ENCODE assay signal across 16 cellular contexts in the genomic region with DNA sequence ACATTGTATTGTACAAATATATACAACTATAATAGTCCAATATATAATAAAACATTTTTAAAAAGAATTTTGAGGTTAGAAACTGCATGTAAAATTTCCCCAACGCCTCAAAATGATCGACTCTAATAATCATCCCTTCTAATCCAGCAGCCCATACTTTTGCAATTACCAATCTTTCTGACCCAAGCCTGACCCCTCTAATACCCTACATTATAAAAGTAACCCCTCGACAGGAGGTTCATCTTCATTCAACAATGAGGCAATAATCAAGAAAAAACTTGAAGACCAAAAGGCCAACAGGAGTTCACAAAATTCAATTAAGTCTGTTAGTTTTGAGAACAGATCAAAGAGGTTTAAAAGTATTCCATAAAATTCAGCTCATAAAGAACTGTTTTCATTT.
DNase-seq lines count a peak whose midpoint lies in the region; ATAC-seq and TF ChIP-seq lines count a peak whose summit lies in the region.
"Had no signal": no experiment of that assay in that cellular context is flagged by ENCODE, and none has a peak within 500 bp of the region (broad histone marks: within the 10 kb centered on the region; RNA-seq: fewer than 3 reads in every experiment).

No MANE protein-coding gene starts in this region.

- H3K36me3 ChIP-seq in ascending aorta, result no peaks in the 10 kb centered on the region

- peaks cover 0 to 18% of the 10 kb centered on the region in 2 donors for H3K9me3 ChIP-seq in ascending aorta

- H3K27me3 ChIP-seq in ascending aorta, result no peaks in the 10 kb centered on the region

- peak overlapping the region; percentile 65 to 68 for H3K27ac ChIP-seq in ascending aorta

- ATAC-seq in HG03108 (IDR thresholded peaks at IDR 0.05; ENCODE audit: unreplicated experiment), result no peak
- no peak for ATAC-seq in stimulated activated naive CD8-positive, alpha-beta T cell treated with anti-CD3 and anti-CD28 coated beads, Interleukin-15, amount 100 ng/mL, for 72 hours
- ATAC-seq: CD8-positive, alpha-beta T cell; GM23338; Panc1; Right ventricle myocardium inferior had no signal

- H3K27ac Mint-ChIP-seq in HFFc6 (peak overlapping the region; percentile 91), immature natural killer cell (no peak overlapping the region)
- H3K27ac Mint-ChIP-seq in stimulated activated naive CD8-positive, alpha-beta T cell treated with anti-CD3 and anti-CD28 coated beads, Interleukin-15, amount 100 ng/mL, for 72 hours, result no peak overlapping the region
- H3K27ac Mint-ChIP-seq: CD8-positive, alpha-beta T cell; GM23338 had no signal

- H3K27me3 Mint-ChIP-seq in HFFc6 (ENCODE audit: insufficient read depth) (no peaks in the 10 kb centered on the region), immature natural killer cell (ENCODE audit: low read depth in 3 of 3) (peaks cover 0 to 6% (median 0%) of the 10 kb centered on the region in 3 donors)
- H3K27me3 Mint-ChIP-seq in stimulated activated naive CD8-positive, alpha-beta T cell treated with anti-CD3 and anti-CD28 coated beads, Interleukin-15, amount 100 ng/mL, for 72 hours, result no peaks in the 10 kb centered on the region

- peak overlapping the region; percentile 62; the same call in 1 of the 2 replicates for H3K4me3 Mint-ChIP-seq in HFFc6
- no peak overlapping the region for H3K4me3 Mint-ChIP-seq in immature natural killer cell
- H3K4me3 Mint-ChIP-seq in stimulated activated naive CD8-positive, alpha-beta T cell treated with anti-CD3 and anti-CD28 coated beads, Interleukin-15, amount 100 ng/mL, for 72 hours, result no peak overlapping the region
- H3K4me3 Mint-ChIP-seq: CD8-positive, alpha-beta T cell; GM23338 had no signal

- peaks cover 88% of the 10 kb centered on the region for H3K4me1 Mint-ChIP-seq in HFFc6 (ENCODE audit: low read depth)
- no peaks in the 10 kb centered on the region for H3K4me1 Mint-ChIP-seq in immature natural killer cell
- H3K4me1 Mint-ChIP-seq in stimulated activated naive CD8-positive, alpha-beta T cell treated with anti-CD3 and anti-CD28 coated beads, Interleukin-15, amount 100 ng/mL, for 72 hours, result no peaks in the 10 kb centered on the region

- intact Hi-C loops in ascending aorta (cut with DNase I), result no loop called here

- H3K36me3 Mint-ChIP-seq in HFFc6 (ENCODE audit: low read depth) (peaks cover 13% of the 10 kb centered on the region), immature natural killer cell (no peaks in the 10 kb centered on the region)
- H3K36me3 Mint-ChIP-seq: CD8-positive, alpha-beta T cell had no signal

- no peak for DNase-seq in HFFc6
- no peak for DNase-seq in ascending aorta (ENCODE audit: low spot score in 2 of 2)
- peak; percentile 76 for DNase-seq in iris pigment epithelial cell (ENCODE audit: low read depth)
- no peak for DNase-seq in immature natural killer cell
- no peak for DNase-seq in NCI-H2107 treated with DMSO at 0.1 percent for 48 hours (lab: John Stamatoyannopoulos, UW; ENCODE audit: unreplicated experiment)
- no peak for DNase-seq in stimulated activated naive CD8-positive, alpha-beta T cell treated with anti-CD3 and anti-CD28 coated beads, Interleukin-15, amount 100 ng/mL, for 72 hours
- DNase-seq: CD8-positive, alpha-beta T cell; DMS79 treated with DMSO at 0.1 percent for 48 hours; KBM-7; NCI-H1417 treated with DMSO at 0.1 percent for 48 hours; NCI-H2029; NCI-H82 had no signal

- TF ChIP-seq CTCF in HFFc6 (IDR thresholded peaks at IDR 0.05), result no peak
- TF ChIP-seq CTCF in ascending aorta (IDR thresholded peaks at IDR 0.05), result no peak

- H3K9me3 Mint-ChIP-seq in HFFc6, result peaks cover 11% of the 10 kb centered on the region; the same call in 1 of the 2 replicates
- peaks cover 15 to 55% (median 23%) of the 10 kb centered on the region in 6 donors for H3K9me3 Mint-ChIP-seq in immature natural killer cell
- peaks cover 4 to 9% of the 10 kb centered on the region in 2 donors for H3K9me3 Mint-ChIP-seq in stimulated activated naive CD8-positive, alpha-beta T cell treated with anti-CD3 and anti-CD28 coated beads, Interleukin-15, amount 100 ng/mL, for 72 hours

- peaks cover 0 to 7% of the 10 kb centered on the region in 2 donors for H3K4me1 ChIP-seq in ascending aorta

- H3K4me3 ChIP-seq in ascending aorta, result no peak overlapping the region
- H3K4me3 ChIP-seq: GM23338 had no signal
